In the genomic region with DNA sequence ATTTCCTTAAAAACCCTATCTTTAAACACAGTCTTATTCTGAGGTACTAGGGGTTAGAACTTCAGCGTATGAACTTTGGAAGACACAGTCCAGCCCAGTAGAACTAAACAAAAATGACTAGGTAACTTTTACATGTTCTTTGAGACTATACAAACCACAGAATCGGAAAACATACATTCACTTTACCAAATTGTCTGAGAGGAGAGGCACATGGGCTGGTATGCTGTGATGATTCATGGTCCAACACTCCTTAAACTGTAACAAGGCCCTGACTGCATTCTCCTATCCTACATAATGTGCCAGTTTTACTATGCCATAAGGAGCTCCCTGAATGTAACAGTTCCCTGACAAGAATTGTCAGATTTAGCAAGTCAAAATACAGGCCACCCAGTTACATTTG, we compare ENCODE assay signal across 27 cellular contexts.
DNase-seq lines count a peak whose midpoint lies in the region; TF ChIP-seq lines count a peak whose summit lies in the region.
"Had no signal": no experiment of that assay in that cellular context is flagged by ENCODE, and none has a peak within 500 bp of the region (broad histone marks: within the 10 kb centered on the region; RNA-seq: fewer than 3 reads in every experiment).

No MANE protein-coding gene starts in this region.

- peak overlapping the region; percentile 1; the same call in 1 of the 2 replicates for H3K27ac ChIP-seq in SJSA1
- peak overlapping the region; percentile 72 for H3K27ac ChIP-seq in smooth muscle cell (ENCODE audit: low read depth)
- H3K27ac ChIP-seq: C4-2B, Peyer's patch had no signal

- peaks cover 24% of the 10 kb centered on the region for H3K4me1 ChIP-seq in SJSA1 (replicated peaks)
- no peaks in the 10 kb centered on the region for H3K4me1 ChIP-seq in smooth muscle cell (ENCODE audit: low read depth)
- H3K4me1 ChIP-seq: HAP-1, Peyer's patch had no signal

- H3K4me3 ChIP-seq in SJSA1, result no peak overlapping the region
- H3K4me3 ChIP-seq in epithelial cell of esophagus (ENCODE audit: low read length), result no peak overlapping the region
- H3K4me3 ChIP-seq in smooth muscle cell, result no peak overlapping the region
- H3K4me3 ChIP-seq: HAP-1, Peyer's patch had no signal

- H3K36me3 Mint-ChIP-seq in progenitor cell of endocrine pancreas (ENCODE audit: insufficient read depth), result no peaks in the 10 kb centered on the region

- peaks cover 7% of the 10 kb centered on the region for H3K4me1 Mint-ChIP-seq in progenitor cell of endocrine pancreas (ENCODE audit: low read depth)
- H3K4me1 Mint-ChIP-seq: B cell had no signal

- 55% methylated on average over 2 of the region's 2 CpGs for WGBS in smooth muscle cell (ENCODE audit: low lambda C conversion rate)

- no peak for TF ChIP-seq CTCF in epithelial cell of esophagus (IDR thresholded peaks at IDR 0.05; ENCODE audit: insufficient read depth, low read depth, low read length, missing control alignments)
- TF ChIP-seq CTCF in smooth muscle cell (IDR thresholded peaks at IDR 0.05; ENCODE audit: borderline replicate concordance, insufficient read depth, poor library complexity, severe bottlenecking), result no peak
- no peak for TF ChIP-seq CTCF in progenitor cell of endocrine pancreas (IDR thresholded peaks at IDR 0.05; ENCODE audit: unreplicated experiment)

- peak; percentile 8 for DNase-seq in M059J (ENCODE audit: low read depth)
- DNase-seq in SJSA1 (ENCODE audit: low read depth in 1 of 2, low spot score in 2 of 2), result peak in 1 of 2 experiments; percentile 76
- DNase-seq in epithelial cell of esophagus (ENCODE audit: low read depth), result peak; percentile 3
- no peak for DNase-seq in smooth muscle cell (lab: John Stamatoyannopoulos, UW; ENCODE audit: unreplicated experiment)
- no peak for DNase-seq in amniotic stem cell (lab: John Stamatoyannopoulos, UW)
- DNase-seq in progenitor cell of endocrine pancreas (ENCODE audit: low spot score, unreplicated experiment), result no peak
- DNase-seq in GDM1 (lab: John Stamatoyannopoulos, UW), result no peak
- no peak for DNase-seq in D341Med (ENCODE audit: low spot score)
- DNase-seq: Calu3, DMS153, DND-41, GOT3, HFFc6, IMR-90, KG1, NCI-H1048, NCI-H1417, NCI-H1694, NCI-H2029 treated with DMSO at 0.1 percent for 48 hours, NCI-H2227 treated with DMSO at 0.1 percent for 48 hours, NCI-H510A, NCI-H69, Peyer's patch, Right ventricle myocardium superior had no signal

- H3K27me3 ChIP-seq in SJSA1 (replicated peaks), result no peaks in the 10 kb centered on the region
- H3K27me3 ChIP-seq in smooth muscle cell (ENCODE audit: low read depth), result peaks cover 5% of the 10 kb centered on the region
- H3K27me3 ChIP-seq: Peyer's patch had no signal

- H3K4me3 Mint-ChIP-seq in progenitor cell of endocrine pancreas (ENCODE audit: low read depth), result no peak overlapping the region
- H3K4me3 Mint-ChIP-seq: B cell, HFFc6 had no signal

- no peaks in the 10 kb centered on the region for H4K20me1 ChIP-seq in smooth muscle cell (ENCODE audit: low read depth)

- H3K9me3 ChIP-seq in SJSA1 (replicated peaks) (no peaks in the 10 kb centered on the region), smooth muscle cell (replicated peaks; ENCODE audit: low read depth) (no peaks in the 10 kb centered on the region)
- H3K9me3 ChIP-seq: HAP-1, Peyer's patch had no signal

- H2AFZ ChIP-seq in smooth muscle cell (ENCODE audit: low read depth), result no peak overlapping the region

- no peaks in the 10 kb centered on the region for H3K79me2 ChIP-seq in smooth muscle cell (ENCODE audit: low read depth)

- H3K4me2 ChIP-seq in smooth muscle cell, result peak overlapping the region; percentile 27

- no peaks in the 10 kb centered on the region for H3F3A ChIP-seq in smooth muscle cell (ENCODE audit: low read depth)

- H3K9me3 Mint-ChIP-seq in progenitor cell of endocrine pancreas (ENCODE audit: low read depth), result no peaks in the 10 kb centered on the region
- H3K9me3 Mint-ChIP-seq: HFFc6 had no signal

- H3K36me3 ChIP-seq in SJSA1 (no peaks in the 10 kb centered on the region), smooth muscle cell (ENCODE audit: low read depth) (no peaks in the 10 kb centered on the region)
- H3K36me3 ChIP-seq: HAP-1, Peyer's patch had no signal

- H3K9ac ChIP-seq in smooth muscle cell (ENCODE audit: low read depth), result no peak overlapping the region

- no peak overlapping the region for H3K27ac Mint-ChIP-seq in progenitor cell of endocrine pancreas
- H3K27ac Mint-ChIP-seq: B cell, HFFc6 had no signal

- H3K27me3 Mint-ChIP-seq in progenitor cell of endocrine pancreas, result peaks cover 17% of the 10 kb centered on the region

Comparison
In these comparisons a context has a peak if more than half of its experiments do, and no peak if none do; other contexts are left out.
1. DNase-seq: peak in M059J (single experiment) and epithelial cell of esophagus (single experiment); none in smooth muscle cell (single experiment), amniotic stem cell (single experiment), progenitor cell of endocrine pancreas (single experiment), GDM1 (single experiment) and D341Med (single experiment).